In genomic region chr4:2941138-2942036, GRCh38 we compare ENCODE assay signal across 19 cellular contexts. TPM values are rescaled to one million over a fixed set of nuclear protein-coding genes. Genes with fewer than 3 reads are reported as not detected.
DNase-seq lines count a peak whose midpoint lies in the region; ATAC-seq and TF ChIP-seq lines count a peak whose summit lies in the region.
"Had no signal": no experiment of that assay in that cellular context is flagged by ENCODE, and none has a peak within 500 bp of the region (broad histone marks: within the 10 kb centered on the region; RNA-seq: fewer than 3 reads in every experiment).

No MANE protein-coding gene starts in this region.

- H3K4me1 Mint-ChIP-seq in activated CD8-positive, alpha-beta memory T cell treated with anti-CD3 and anti-CD28 coated beads, Interleukin-2, amount 10 ng/mL, durations not matched to agents 7 days and 5 days: peaks cover 76% of the 10 kb centered on the region
- H3K4me1 Mint-ChIP-seq in type B pancreatic cell (ENCODE audit: unreplicated experiment): peaks cover 9% of the 10 kb centered on the region

- H3K4me3 Mint-ChIP-seq in activated CD8-positive, alpha-beta memory T cell treated with anti-CD3 and anti-CD28 coated beads, Interleukin-2, amount 10 ng/mL, durations not matched to agents 7 days and 5 days: no peak overlapping the region
- H3K4me3 Mint-ChIP-seq in type B pancreatic cell: no peak overlapping the region
- H3K4me3 Mint-ChIP-seq: activated B cell treated with CpG ODN at 0.5 μM for 24 hours; naive thymus-derived CD4-positive, alpha-beta T cell; T-cell had no signal

- TF ChIP-seq POLR2A in esophagus muscularis mucosa (IDR thresholded peaks at IDR 0.05; ENCODE audit: low read depth): no peak

- no peaks in the 10 kb centered on the region for H3K9me3 Mint-ChIP-seq in activated CD8-positive, alpha-beta memory T cell treated with anti-CD3 and anti-CD28 coated beads, Interleukin-2, amount 10 ng/mL, durations not matched to agents 7 days and 5 days (ENCODE audit: low read depth)
- H3K9me3 Mint-ChIP-seq in type B pancreatic cell: no peaks in the 10 kb centered on the region
- H3K9me3 Mint-ChIP-seq: activated B cell treated with CpG ODN at 0.5 μM for 24 hours; activated T-helper 2 cell treated with anti-CD3 and anti-CD28 coated beads, Interferon-gamma antibody, Interleukin-2, Interleukin-4, amounts not matched to agents 10 μg/mL and 5 μg/mL and 100 μg/mL, durations not matched to agents 14 hours and 24 hours and 36 hours; T-cell had no signal

- no peaks in the 10 kb centered on the region for H3K9me3 ChIP-seq in left ventricle myocardium inferior (replicated peaks)
- no peaks in the 10 kb centered on the region for H3K9me3 ChIP-seq in esophagus muscularis mucosa
- H3K9me3 ChIP-seq: left lung, thoracic aorta had no signal

- intact Hi-C loops in cardiac septum (cut with DNase I): no loop called here
- intact Hi-C loops in left ventricle myocardium inferior (cut with micrococcal nuclease): no loop called here
- intact Hi-C loops in esophagus muscularis mucosa (cut with DNase I): no loop called here

- TF ChIP-seq EP300 in esophagus muscularis mucosa (IDR thresholded peaks at IDR 0.05): no peak

- CTCF ChIA-PET in activated CD8-positive, alpha-beta memory T cell treated with anti-CD3 and anti-CD28 coated beads, Interleukin-2, amount 10 ng/mL, durations not matched to agents 7 days and 5 days (lab: Charles Lee): interaction anchor here (2.6 kb wide), 1 partner anchor 13 kb away, joined by 10 read pairs; no protein-coding TSS in a partner anchor

- DNase-seq in cardiac septum (ENCODE audit: low spot score): peak; percentile 66
- no peak for DNase-seq in left ventricle myocardium inferior
- DNase-seq in activated CD8-positive, alpha-beta memory T cell treated with anti-CD3 and anti-CD28 coated beads, Interleukin-2, amount 10 ng/mL, durations not matched to agents 7 days and 5 days: peak; percentile 39
- peak; percentile 45 for DNase-seq in left lobe of liver (ENCODE audit: low spot score)
- peak; percentile 67 for DNase-seq in type B pancreatic cell (ENCODE audit: extremely low spot score, unreplicated experiment)
- no peak for DNase-seq in COLO668 (lab: John Stamatoyannopoulos, UW; ENCODE audit: unreplicated experiment)
- DNase-seq in stimulated activated CD4-positive, alpha-beta T cell treated with anti-CD3 and anti-CD28 coated beads, Interleukin-2, amount 100 ng/mL, for 48 hours: no peak
- no peak for DNase-seq in esophagus muscularis mucosa (ENCODE audit: extremely low spot score)
- DNase-seq: activated B cell treated with CpG ODN at 0.5 μM for 24 hours, brain microvascular endothelial cell, Karpas-422, NCI-H1694 treated with DMSO at 0.1 percent for 48 hours, NCI-H524, PC-9 had no signal

- 87% methylated on average over 24 of the region's 24 CpGs for WGBS in esophagus muscularis mucosa

- H3K27me3 Mint-ChIP-seq in activated CD8-positive, alpha-beta memory T cell treated with anti-CD3 and anti-CD28 coated beads, Interleukin-2, amount 10 ng/mL, durations not matched to agents 7 days and 5 days: no peaks in the 10 kb centered on the region
- no peaks in the 10 kb centered on the region for H3K27me3 Mint-ChIP-seq in type B pancreatic cell
- H3K27me3 Mint-ChIP-seq: activated B cell treated with CpG ODN at 0.5 μM for 24 hours; naive thymus-derived CD4-positive, alpha-beta T cell; T-cell had no signal

- TF ChIP-seq CTCF in left ventricle myocardium inferior (IDR thresholded peaks at IDR 0.05; ENCODE audit: borderline replicate concordance) (no peak), type B pancreatic cell (conservative IDR thresholded peaks at IDR 0.05) (no peak), esophagus muscularis mucosa (IDR thresholded peaks at IDR 0.05) (no peak)

- no peaks in the 10 kb centered on the region for H3K27me3 ChIP-seq in left ventricle myocardium inferior (ENCODE audit: low read depth)
- H3K27me3 ChIP-seq in esophagus muscularis mucosa: no peaks in the 10 kb centered on the region
- H3K27me3 ChIP-seq: brain microvascular endothelial cell, left lung had no signal

- no peak overlapping the region for H3K4me3 ChIP-seq in left ventricle myocardium inferior
- H3K4me3 ChIP-seq in esophagus muscularis mucosa: no peak overlapping the region
- H3K4me3 ChIP-seq: left lung, PC-9, thoracic aorta had no signal

- H3K36me3 ChIP-seq in left ventricle myocardium inferior (peaks cover 89% of the 10 kb centered on the region), esophagus muscularis mucosa (peaks cover 65 to 98% (median 93%) of the 10 kb centered on the region in 4 donors)

- H3K36me3 Mint-ChIP-seq in activated CD8-positive, alpha-beta memory T cell treated with anti-CD3 and anti-CD28 coated beads, Interleukin-2, amount 10 ng/mL, durations not matched to agents 7 days and 5 days: peaks cover 74% of the 10 kb centered on the region
- peaks cover 3% of the 10 kb centered on the region for H3K36me3 Mint-ChIP-seq in type B pancreatic cell

- H3K4me1 ChIP-seq in left ventricle myocardium inferior: peaks cover 13% of the 10 kb centered on the region
- H3K4me1 ChIP-seq in esophagus muscularis mucosa: peaks cover 8 to 12% (median 10%) of the 10 kb centered on the region in 4 donors

- H3K27ac ChIP-seq in left ventricle myocardium inferior (replicated peaks) (no peak overlapping the region), esophagus muscularis mucosa (replicated peaks in 1 of 4) (no peak overlapping the region)
- H3K27ac ChIP-seq: brain microvascular endothelial cell, left lung, PC-9, thoracic aorta had no signal

- H3K27ac Mint-ChIP-seq in activated CD8-positive, alpha-beta memory T cell treated with anti-CD3 and anti-CD28 coated beads, Interleukin-2, amount 10 ng/mL, durations not matched to agents 7 days and 5 days: peak overlapping the region; percentile 93
- no peak overlapping the region for H3K27ac Mint-ChIP-seq in type B pancreatic cell
- H3K27ac Mint-ChIP-seq: activated B cell treated with CpG ODN at 0.5 μM for 24 hours had no signal

- ATAC-seq in activated CD8-positive, alpha-beta memory T cell treated with anti-CD3 and anti-CD28 coated beads, Interleukin-2, amount 10 ng/mL, durations not matched to agents 7 days and 5 days: no peak
- no peak for ATAC-seq in left lobe of liver
- ATAC-seq: left lung had no signal

RNA-seq across cellular contexts. Expression of gene NOP14, which starts 21.8 kb away (rescaled TPM):
- total RNA-seq in cardiac septum (16.1 TPM), left ventricle myocardium inferior (17.4 TPM), left lobe of liver (18.7 TPM), type B pancreatic cell (ENCODE audit: low replicate concordance) (32.4 and 33.8 TPM in 2 replicates), esophagus muscularis mucosa (10 to 100 TPM; 16.7 to 21.1 (median 18.8) TPM)
- 10 to 100 TPM; 47.9 to 81.0 TPM for total RNA-seq in activated CD8-positive, alpha-beta memory T cell treated with anti-CD3 and anti-CD28 coated beads, Interleukin-2, amount 10 ng/mL, durations not matched to agents 7 days and 5 days

RNA-seq across cellular contexts. Expression of gene GRK4, which starts 22.0 kb away (rescaled TPM):
- total RNA-seq in cardiac septum (13.5 TPM), left ventricle myocardium inferior (9.0 TPM), left lobe of liver (3.2 TPM), type B pancreatic cell (ENCODE audit: low replicate concordance) (8.9 and 9.3 TPM in 2 replicates), esophagus muscularis mucosa (1 to 10 TPM; 4.8 to 8.0 (median 6.4) TPM)
- total RNA-seq in activated CD8-positive, alpha-beta memory T cell treated with anti-CD3 and anti-CD28 coated beads, Interleukin-2, amount 10 ng/mL, durations not matched to agents 7 days and 5 days: 1 to 10 TPM; 3.0 to 4.4 TPM

Comparison
In these comparisons a context has a peak if more than half of its experiments do, and no peak if none do; other contexts are left out.
1. DNase-seq: peak in cardiac septum (single experiment), activated CD8-positive, alpha-beta memory T cell treated with anti-CD3 and anti-CD28 coated beads, Interleukin-2, amount 10 ng/mL, durations not matched to agents 7 days and 5 days (single experiment), left lobe of liver (single experiment) and type B pancreatic cell (single experiment); none in left ventricle myocardium inferior (single experiment), COLO668 (single experiment), stimulated activated CD4-positive, alpha-beta T cell treated with anti-CD3 and anti-CD28 coated beads, Interleukin-2, amount 100 ng/mL, for 48 hours (0 of 2) and esophagus muscularis mucosa (single experiment).